ENCODE assay signal across 7 cellular contexts in genomic region chr17:22251493-22251892, GRCh38.
"Had no signal": no experiment of that assay in that cellular context is flagged by ENCODE, and none has a peak within 500 bp of the region (broad histone marks: within the 10 kb centered on the region; RNA-seq: fewer than 3 reads in every experiment).

No MANE protein-coding gene starts in this region.

- H3K36me3 Mint-ChIP-seq: IgD-negative memory B cell had no signal

- ATAC-seq: GM23338, HCT116, HepG2 had no signal

- H3K4me2 ChIP-seq: GM23338 had no signal

- H3K27ac Mint-ChIP-seq: GM23338, H9, HFFc6, IgD-negative memory B cell had no signal

- H3K27ac ChIP-seq: HL-60 had no signal

- H2AFZ ChIP-seq: GM23338 had no signal

- H3K4me3 Mint-ChIP-seq: GM23338, H9, HFFc6, IgD-negative memory B cell had no signal

- H3K4me1 Mint-ChIP-seq: GM23338, H9, IgD-negative memory B cell had no signal

- DNase-seq: H9, HFFc6 had no signal

- H3K4me3 ChIP-seq: GM23338 had no signal
